1 cellular context compared by ENCODE assay signal in the genomic region with DNA sequence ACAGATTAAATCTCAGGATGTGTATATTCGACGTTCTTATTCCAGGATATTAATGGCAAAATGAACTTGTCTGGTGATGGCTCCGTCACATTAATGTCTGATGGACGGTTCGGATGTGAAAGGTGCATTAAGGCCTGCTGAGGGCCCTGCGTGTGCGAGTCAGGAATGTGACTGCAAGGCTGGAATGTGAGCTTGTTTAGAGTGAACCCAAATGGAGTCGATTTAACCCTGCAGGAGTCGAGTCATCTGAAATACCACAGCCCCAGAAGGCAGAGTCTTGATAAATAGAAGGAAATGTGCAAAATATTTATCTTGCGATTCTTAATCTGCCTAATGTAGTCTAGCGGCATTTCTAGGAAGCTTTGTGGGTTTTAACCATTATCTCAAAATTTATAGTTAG.
TF ChIP-seq lines count a peak whose summit lies in the region.

No MANE protein-coding gene starts in this region.

TF ChIP-seq in IMR-90, 13 proteins besides CTCF, POLR2A, EP300 and RAD21:
- TF ChIP-seq NFE2L2 (IDR thresholded peaks at IDR 0.05; ENCODE audit: low read depth, low read length) = 0 out of 2 replicates have a peak, but pooled peaks have one; percentile 2
- peak; percentile 78 for TF ChIP-seq BHLHE40 (IDR thresholded peaks at IDR 0.05; ENCODE audit: low read depth, low read length)
- TF ChIP-seq FOS (IDR thresholded peaks at IDR 0.05; ENCODE audit: low read depth, low read length) = 0 out of 2 replicates have a peak, but pooled peaks have one; percentile 18
- TF ChIP-seq RCOR1 (IDR thresholded peaks at IDR 0.05; ENCODE audit: insufficient replicate concordance, low read length) = peak; percentile 23
- TF ChIP-seq, protein P1, sequence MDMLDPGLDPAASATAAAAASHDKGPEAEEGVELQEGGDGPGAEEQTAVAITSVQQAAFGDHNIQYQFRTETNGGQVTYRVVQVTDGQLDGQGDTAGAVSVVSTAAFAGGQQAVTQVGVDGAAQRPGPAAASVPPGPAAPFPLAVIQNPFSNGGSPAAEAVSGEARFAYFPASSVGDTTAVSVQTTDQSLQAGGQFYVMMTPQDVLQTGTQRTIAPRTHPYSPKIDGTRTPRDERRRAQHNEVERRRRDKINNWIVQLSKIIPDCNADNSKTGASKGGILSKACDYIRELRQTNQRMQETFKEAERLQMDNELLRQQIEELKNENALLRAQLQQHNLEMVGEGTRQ (IDR thresholded peaks at IDR 0.05; ENCODE audit: low read depth, low read length) = no peak
